ENCODE assay signal across 8 cellular contexts in the genomic region with DNA sequence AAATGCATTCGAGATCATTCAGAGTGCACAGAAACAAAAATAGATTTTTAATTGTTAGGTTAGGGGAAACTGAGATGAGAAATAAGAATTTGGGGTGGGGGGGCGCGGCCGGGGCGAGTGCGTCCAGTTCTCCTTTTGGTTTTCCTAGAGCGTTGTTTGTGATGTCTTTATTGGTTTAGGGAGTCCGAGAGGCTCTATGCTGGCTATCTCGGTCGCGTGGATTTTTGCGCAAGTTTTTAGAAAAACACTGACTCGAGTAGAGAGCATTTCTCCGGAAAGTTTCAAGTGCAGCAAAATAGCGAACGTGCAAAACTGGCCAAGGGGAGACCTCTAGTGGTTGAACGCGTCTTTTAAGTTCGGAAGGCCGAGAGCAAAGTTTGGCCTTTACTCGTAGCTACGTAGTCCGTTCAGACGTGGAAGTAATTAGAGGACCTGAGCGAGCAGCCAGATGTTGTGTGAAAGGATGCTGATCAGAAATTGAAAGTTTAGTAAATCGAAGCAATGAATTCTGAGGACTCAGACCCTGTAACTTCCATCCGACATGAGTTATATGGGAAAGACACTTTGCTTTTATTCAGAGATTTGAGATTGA. TPM values are rescaled to one million over a fixed set of nuclear protein-coding genes. Genes with fewer than 3 reads are reported as not detected.
A peak's percentile ranks its signal among the peaks of the same experiment; 100 is the strongest.
DNase-seq lines count a peak whose midpoint lies in the region; TF ChIP-seq lines count a peak whose summit lies in the region.

No MANE protein-coding gene starts in this region.

- H3K27ac ChIP-seq in SJSA1, result no peak overlapping the region
- H3K27ac ChIP-seq in testis, result peak overlapping the region; percentile 94 to 97

- peak; percentile 72 to 80 (median 76) for TF ChIP-seq CTCF in testis (IDR thresholded peaks at IDR 0.05)

- H3K9me3 ChIP-seq in SJSA1 (replicated peaks) (no peaks in the 10 kb centered on the region), testis (no peaks in the 10 kb centered on the region)

- no peak for TF ChIP-seq POLR2A in testis (IDR thresholded peaks at IDR 0.05)

- H3K36me3 ChIP-seq in SJSA1 (peaks cover 11% of the 10 kb centered on the region; the same call in 1 of the 2 replicates), testis (ENCODE audit: low read depth, missing control alignments) (no peaks in the 10 kb centered on the region)

- in situ Hi-C loops in G401 (cut with HindIII; ENCODE audit: low sequenced_read_pairs), result loop anchor here (25.0 kb wide), 1 partner anchor 434 kb away; no protein-coding TSS in a partner anchor

- intact Hi-C loops in testis (cut with DNase I; ENCODE audit: low total_unique reads), result no loop called here

- peak overlapping the region; percentile 89 for H3K4me3 ChIP-seq in SJSA1
- peak overlapping the region; percentile 69 to 92 for H3K4me3 ChIP-seq in testis

- H3K4me1 ChIP-seq in SJSA1 (replicated peaks) (peaks cover 10% of the 10 kb centered on the region), testis (no peaks in the 10 kb centered on the region)

- DNase-seq in G401 (ENCODE audit: low spot score), result peak; percentile 86
- DNase-seq in H4 (ENCODE audit: low spot score), result peak; percentile 77
- DNase-seq in LHCN-M2 (ENCODE audit: low read depth), result peak; percentile 92
- DNase-seq in SJSA1 (ENCODE audit: low read depth in 1 of 2, low spot score in 2 of 2), result peak; percentile 75 to 79
- DNase-seq in activated naive CD4-positive, alpha-beta T cell treated with anti-CD3 and anti-CD28 coated beads, Interleukin-2, amount 50 U/mL, for 16 hours, result peak; percentile 72
- peak; percentile 85 for DNase-seq in glomerular endothelial cell (ENCODE audit: extremely low read depth, low read depth, low spot score)
- DNase-seq in occipital lobe (lab: John Stamatoyannopoulos, UW), result peak; percentile 72
- peak; percentile 91 for DNase-seq in testis

- 1% methylated on average over 27 of the region's 27 CpGs for WGBS in testis, 2 donors

- H3K27me3 ChIP-seq in SJSA1 (replicated peaks), result no peaks in the 10 kb centered on the region
- no peaks in the 10 kb centered on the region for H3K27me3 ChIP-seq in testis

RNA-seq across cellular contexts. Expression of a gene that starts 2.6 kb away (rescaled TPM):
- 28.5 and 54.6 TPM in 2 replicates for total RNA-seq in G401 (2014; rRNA removed; shearing (Covaris generic))
- 5.9 and 7.4 TPM in 2 replicates for total RNA-seq in H4 (2014; rRNA removed; shearing (Covaris generic))
- 5.9 and 7.0 TPM in 2 replicates for total RNA-seq in LHCN-M2 (2014; rRNA removed)
- polyA plus RNA-seq in LHCN-M2 (2012), result 2.0 TPM
- 12.3 and 24.7 TPM in 2 replicates for total RNA-seq in SJSA1 (2014; rRNA removed; shearing (Covaris generic))
- total RNA-seq in glomerular endothelial cell, result 14.8 and 21.1 TPM in 2 replicates
- 38.8 TPM for total RNA-seq in occipital lobe
- total RNA-seq in testis, result 10 to 100 TPM; 25.0 to 32.3 TPM
- polyA plus RNA-seq in testis (ENCODE audit: insufficient read depth, low read depth, low replicate concordance), result 11.0 TPM
